In the genomic region with DNA sequence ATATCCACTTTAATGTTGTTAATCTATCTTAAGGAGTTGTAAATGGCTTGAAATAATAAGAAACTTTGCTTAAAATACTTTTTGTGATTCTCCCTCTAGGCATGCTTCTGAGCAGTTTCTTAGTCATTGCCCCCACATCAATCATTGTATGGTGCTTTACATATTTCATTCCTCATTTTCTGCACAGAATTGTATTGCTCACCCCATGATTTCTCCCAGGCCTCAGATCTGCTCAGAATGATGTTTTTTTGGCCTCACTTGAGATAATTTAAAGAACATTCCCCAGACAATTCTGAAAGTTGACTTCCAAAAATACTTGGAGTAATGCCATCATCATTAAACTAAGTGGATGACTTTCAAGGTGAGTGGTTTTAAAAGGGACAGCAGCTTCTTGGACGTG, we compare ENCODE assay signal across 29 cellular contexts.
A peak's percentile ranks its signal among the peaks of the same experiment; 100 is the strongest.
DNase-seq lines count a peak whose midpoint lies in the region; TF ChIP-seq lines count a peak whose summit lies in the region.
"Had no signal": no experiment of that assay in that cellular context is flagged by ENCODE, and none has a peak within 500 bp of the region (broad histone marks: within the 10 kb centered on the region; RNA-seq: fewer than 3 reads in every experiment).

No MANE protein-coding gene starts in this region.

- peak overlapping the region; percentile 43 for H3K27ac Mint-ChIP-seq in chondrocyte (ENCODE audit: unreplicated experiment)
- H3K27ac Mint-ChIP-seq: activated naive CD4-positive, alpha-beta T cell treated with anti-CD3 and anti-CD28 coated beads, Interleukin-2, amount 10 ng/mL, durations not matched to agents 7 days and 5 days; activated T-helper 1 cell treated with anti-CD3 and anti-CD28 coated beads, Interleukin-12 subunit alpha, Interleukin-12 subunit beta, Interleukin-2, Interleukin-4 antibody, amounts not matched to agents 30 ng/mL and 10 ng/mL and 1 ng/mL, durations not matched to agents 14 hours and 24 hours and 36 hours; natural killer cell treated with Interleukin-12 subunit alpha and Interleukin-12 subunit beta and Interleukin-15 and Interleukin-18, amount 100 ng/mL, for 72 hours; stimulated activated naive CD8-positive, alpha-beta T cell treated with anti-CD3 and anti-CD28 coated beads, Interleukin-15, Interleukin-2, amounts not matched to agents 100 ng/mL and 50 ng/mL, for 24 hours; WTC11 had no signal

- H3K36me3 ChIP-seq in HAP-1 (replicated peaks) = no peaks in the 10 kb centered on the region
- no peaks in the 10 kb centered on the region for H3K36me3 ChIP-seq in adrenal gland (replicated peaks in 1 of 2)
- H3K36me3 ChIP-seq: ascending aorta, gastroesophageal sphincter, thyroid gland had no signal

- no peak overlapping the region for H3K4me3 ChIP-seq in HAP-1
- no peak overlapping the region for H3K4me3 ChIP-seq in adrenal gland
- H3K4me3 ChIP-seq: ascending aorta, gastroesophageal sphincter, thyroid gland had no signal

- in situ Hi-C loops in HAP-1 (cut with MboI; ENCODE audit: low sequenced_read_pairs) = no loop called here

- no peaks in the 10 kb centered on the region for H3K36me3 Mint-ChIP-seq in chondrocyte (ENCODE audit: low read depth)
- H3K36me3 Mint-ChIP-seq: activated naive CD4-positive, alpha-beta T cell treated with anti-CD3 and anti-CD28 coated beads, Interleukin-2, amount 10 ng/mL, durations not matched to agents 7 days and 5 days; natural killer cell treated with Interleukin-12 subunit alpha and Interleukin-12 subunit beta and Interleukin-15 and Interleukin-18, amount 100 ng/mL, for 72 hours; WTC11 had no signal

- DNase-seq in EL (peak; percentile 20), NCI-H226 (peak; percentile 78), chondrocyte (ENCODE audit: low spot score) (no peak), kidney tubule cell (ENCODE audit: low spot score) (peak; percentile 13), HAP-1 (ENCODE audit: low spot score in 2 of 2) (no peak), adrenal gland (no peak), pons (ENCODE audit: low spot score) (no peak), COR-L47 (lab: John Stamatoyannopoulos, UW) (no peak)
- DNase-seq: activated naive CD4-positive, alpha-beta T cell treated with anti-CD3 and anti-CD28 coated beads, Interleukin-2, amount 10 ng/mL, durations not matched to agents 7 days and 5 days; Calu3; cerebellar nuclear complex; hypothalamus; left ventricle myocardium superior; midbrain; NCI-H1694; NCI-H526; Right ventricle myocardium superior; T-helper 9 cell; thyroid gland had no signal

- H3K4me3 Mint-ChIP-seq in chondrocyte (ENCODE audit: unreplicated experiment) = no peak overlapping the region
- H3K4me3 Mint-ChIP-seq: activated naive CD4-positive, alpha-beta T cell treated with anti-CD3 and anti-CD28 coated beads, Interleukin-2, amount 10 ng/mL, durations not matched to agents 7 days and 5 days; activated T-helper 1 cell treated with anti-CD3 and anti-CD28 coated beads, Interleukin-12 subunit alpha, Interleukin-12 subunit beta, Interleukin-2, Interleukin-4 antibody, amounts not matched to agents 30 ng/mL and 10 ng/mL and 1 ng/mL, durations not matched to agents 14 hours and 24 hours and 36 hours; natural killer cell treated with Interleukin-12 subunit alpha and Interleukin-12 subunit beta and Interleukin-15 and Interleukin-18, amount 100 ng/mL, for 72 hours; stimulated activated naive CD8-positive, alpha-beta T cell treated with anti-CD3 and anti-CD28 coated beads, Interleukin-15, Interleukin-2, amounts not matched to agents 100 ng/mL and 50 ng/mL, for 24 hours; WTC11 had no signal

- peaks cover 7% of the 10 kb centered on the region for H3K4me1 ChIP-seq in HAP-1
- H3K4me1 ChIP-seq in adrenal gland (replicated peaks in 1 of 2) = no peaks in the 10 kb centered on the region
- H3K4me1 ChIP-seq: ascending aorta, parathyroid adenoma had no signal

- H3K27me3 Mint-ChIP-seq in chondrocyte (ENCODE audit: low read depth) = no peaks in the 10 kb centered on the region
- H3K27me3 Mint-ChIP-seq: activated naive CD4-positive, alpha-beta T cell treated with anti-CD3 and anti-CD28 coated beads, Interleukin-2, amount 10 ng/mL, durations not matched to agents 7 days and 5 days had no signal

- intact Hi-C loops in adrenal gland (cut with DNase I) = no loop called here

- H3K9me3 Mint-ChIP-seq in chondrocyte (ENCODE audit: low read depth) = no peaks in the 10 kb centered on the region
- H3K9me3 Mint-ChIP-seq: activated naive CD4-positive, alpha-beta T cell treated with anti-CD3 and anti-CD28 coated beads, Interleukin-2, amount 10 ng/mL, durations not matched to agents 7 days and 5 days; activated T-helper 1 cell treated with anti-CD3 and anti-CD28 coated beads, Interleukin-12 subunit alpha, Interleukin-12 subunit beta, Interleukin-2, Interleukin-4 antibody, amounts not matched to agents 30 ng/mL and 10 ng/mL and 1 ng/mL, durations not matched to agents 14 hours and 24 hours and 36 hours; natural killer cell treated with Interleukin-12 subunit alpha and Interleukin-12 subunit beta and Interleukin-15 and Interleukin-18, amount 100 ng/mL, for 72 hours; stimulated activated naive CD8-positive, alpha-beta T cell treated with anti-CD3 and anti-CD28 coated beads, Interleukin-15, Interleukin-2, amounts not matched to agents 100 ng/mL and 50 ng/mL, for 24 hours; WTC11 had no signal

- 36 to 45% (median 39%) methylated on average over 1 of the region's 1 CpG for WGBS in adrenal gland, 4 donors

- peaks cover 18% of the 10 kb centered on the region for H3K4me1 Mint-ChIP-seq in chondrocyte (ENCODE audit: low read depth)
- H3K4me1 Mint-ChIP-seq: activated naive CD4-positive, alpha-beta T cell treated with anti-CD3 and anti-CD28 coated beads, Interleukin-2, amount 10 ng/mL, durations not matched to agents 7 days and 5 days; WTC11 had no signal

- no peak overlapping the region for H3K27ac ChIP-seq in adrenal gland
- H3K27ac ChIP-seq: ascending aorta, C4-2B, epithelial cell of prostate, KMS-11, parathyroid adenoma had no signal

- H3K27me3 ChIP-seq in HAP-1 (ENCODE audit: low read depth) (no peaks in the 10 kb centered on the region; the same call in 1 of the 2 replicates), adrenal gland (no peaks in the 10 kb centered on the region)
- H3K27me3 ChIP-seq: ascending aorta, gastroesophageal sphincter, thyroid gland had no signal

- TF ChIP-seq CTCF in chondrocyte (IDR thresholded peaks at IDR 0.05) = no peak
- TF ChIP-seq CTCF in adrenal gland (IDR thresholded peaks at IDR 0.05) = no peak

- TF ChIP-seq POLR2A in adrenal gland (IDR thresholded peaks at IDR 0.05) = no peak

- H3K9me3 ChIP-seq in HAP-1 (no peaks in the 10 kb centered on the region), adrenal gland (replicated peaks in 1 of 3) (no peaks in the 10 kb centered on the region)
- H3K9me3 ChIP-seq: ascending aorta, gastroesophageal sphincter, thyroid gland had no signal

Comparison
In these comparisons a context has a peak if more than half of its experiments do, and no peak if none do; other contexts are left out.
1. DNase-seq: peak in EL (single experiment), NCI-H226 (single experiment) and kidney tubule cell (single experiment); none in chondrocyte (single experiment), HAP-1 (0 of 2), adrenal gland (0 of 7), pons (single experiment) and COR-L47 (single experiment).